23 cellular contexts compared by ENCODE assay signal in genomic region chr14:95234426-95234825, GRCh38.
DNase-seq lines count a peak whose midpoint lies in the region; ATAC-seq, FAIRE-seq and TF ChIP-seq lines count a peak whose summit lies in the region.
"Had no signal": no experiment of that assay in that cellular context is flagged by ENCODE, and none has a peak within 500 bp of the region (broad histone marks: within the 10 kb centered on the region; RNA-seq: fewer than 3 reads in every experiment).

No MANE protein-coding gene starts in this region.

- DNase-seq in body of pancreas (no peak), left ventricle myocardium inferior (no peak), transverse colon (peak; percentile 67), SKM-1 (lab: John Stamatoyannopoulos, UW; ENCODE audit: unreplicated experiment) (no peak), GM12891 (ENCODE audit: insufficient read length, low spot score) (no peak)
- no peak for DNase-seq in activated T-cell treated with anti-CD3 and anti-CD28 coated beads, Interleukin-2, amount 50 U/mL, for 24 hours
- DNase-seq: activated CD4-positive, alpha-beta T cell treated with anti-CD3 and anti-CD28 coated beads for 36 hours; amniotic stem cell; Caco-2; effector memory CD8-positive, alpha-beta T cell; GOT3; hippocampal formation; Kasumi-1; NCI-H1105; NCI-H2107; NCI-H510A treated with DMSO at 0.1 percent for 48 hours; SW 1271 had no signal

- no peaks in the 10 kb centered on the region for H3K4me1 Mint-ChIP-seq in activated T-cell treated with anti-CD3 and anti-CD28 coated beads, Interleukin-2, amount 50 U/mL, for 24 hours (ENCODE audit: low read depth)
- H3K4me1 Mint-ChIP-seq: activated CD4-positive, alpha-beta T cell treated with anti-CD3 and anti-CD28 coated beads for 36 hours; stimulated activated effector memory CD8-positive, alpha-beta T cell treated with anti-CD3 and anti-CD28 coated beads, Interleukin-12 subunit alpha, Interleukin-12 subunit beta, amount 100 ng/mL, for 72 hours had no signal

- no peak for TF ChIP-seq EP300 in transverse colon (IDR thresholded peaks at IDR 0.05; ENCODE audit: low read depth)

- peak overlapping the region in 1 of 2 donors; percentile 31 for H3K9ac ChIP-seq in mucosa of rectum (ENCODE audit: low read depth in 1 of 2, low read length in 2 of 2)

- 64 to 69% methylated on average over 8 of the region's 8 CpGs for WGBS in body of pancreas, 2 donors
- WGBS in transverse colon (ENCODE audit: low coverage in 1 of 2), 2 donors: 45 to 60% methylated on average over 1 to 8 of the region's 8 CpGs

- intact Hi-C loops in body of pancreas (cut with DNase I) (no loop called here), left ventricle myocardium inferior (cut with micrococcal nuclease) (no loop called here), transverse colon (cut with DNase I; ENCODE audit: low total_unique reads) (no loop called here)

- no peak overlapping the region for H3K4me3 Mint-ChIP-seq in activated T-cell treated with anti-CD3 and anti-CD28 coated beads, Interleukin-2, amount 50 U/mL, for 24 hours
- H3K4me3 Mint-ChIP-seq: activated CD4-positive, alpha-beta T cell treated with anti-CD3 and anti-CD28 coated beads for 36 hours; effector memory CD8-positive, alpha-beta T cell; stimulated activated effector memory CD8-positive, alpha-beta T cell treated with anti-CD3 and anti-CD28 coated beads, Interleukin-12 subunit alpha, Interleukin-12 subunit beta, amount 100 ng/mL, for 72 hours had no signal

- no peaks in the 10 kb centered on the region for H3K36me3 ChIP-seq in body of pancreas (replicated peaks in 1 of 2; ENCODE audit: insufficient read depth in 1 of 2, low read depth in 2 of 2)
- peaks cover 4% of the 10 kb centered on the region for H3K36me3 ChIP-seq in left ventricle myocardium inferior
- H3K36me3 ChIP-seq in mucosa of rectum (ENCODE audit: control insufficient read depth in 2 of 2, insufficient read depth in 2 of 2, low read length in 2 of 2): no peaks in the 10 kb centered on the region
- no peaks in the 10 kb centered on the region for H3K36me3 ChIP-seq in transverse colon
- H3K36me3 ChIP-seq: tibial nerve had no signal

- in situ Hi-C loops in transverse colon (cut with MboI; ENCODE audit: low pct_ligation_motif_present in 1 of 4, low pct_unique_long_range_greater_than_20kb in 1 of 4, low sequenced_read_pairs in 3 of 4): no loop called here

- peaks cover 88% of the 10 kb centered on the region for H3K4me1 ChIP-seq in body of pancreas
- H3K4me1 ChIP-seq in left ventricle myocardium inferior: peaks cover 62% of the 10 kb centered on the region
- H3K4me1 ChIP-seq in mucosa of rectum (ENCODE audit: control insufficient read depth in 2 of 2, insufficient read depth in 2 of 2, low read length in 2 of 2): peaks cover 56 to 71% of the 10 kb centered on the region in 2 donors
- H3K4me1 ChIP-seq in transverse colon: peaks cover 18 to 63% (median 45%) of the 10 kb centered on the region in 4 donors
- H3K4me1 ChIP-seq: Caco-2 had no signal

- ATAC-seq in body of pancreas (no peak), GM21390 (IDR thresholded peaks at IDR 0.05; ENCODE audit: unreplicated experiment) (no peak)
- ATAC-seq: activated CD4-positive, alpha-beta T cell treated with anti-CD3 and anti-CD28 coated beads for 36 hours; effector memory CD8-positive, alpha-beta T cell; stimulated activated effector memory CD8-positive, alpha-beta T cell treated with anti-CD3 and anti-CD28 coated beads, Interleukin-12 subunit alpha, Interleukin-12 subunit beta, amount 100 ng/mL, for 72 hours had no signal

- peak overlapping the region; percentile 63 to 84 (median 82) for H3K27ac ChIP-seq in body of pancreas
- peak overlapping the region; percentile 77 for H3K27ac ChIP-seq in left ventricle myocardium inferior (replicated peaks)
- H3K27ac ChIP-seq in mucosa of rectum (ENCODE audit: low read depth in 2 of 2, low read length in 2 of 2): peak overlapping the region; percentile 78 to 81
- H3K27ac ChIP-seq in transverse colon: peak overlapping the region; percentile 54 to 81 (median 74)

- no peaks in the 10 kb centered on the region for H3K36me3 Mint-ChIP-seq in activated T-cell treated with anti-CD3 and anti-CD28 coated beads, Interleukin-2, amount 50 U/mL, for 24 hours (ENCODE audit: low read depth)
- H3K36me3 Mint-ChIP-seq: stimulated activated effector memory CD8-positive, alpha-beta T cell treated with anti-CD3 and anti-CD28 coated beads, Interleukin-12 subunit alpha, Interleukin-12 subunit beta, amount 100 ng/mL, for 72 hours had no signal

- H3K27me3 ChIP-seq in body of pancreas (no peaks in the 10 kb centered on the region), left ventricle myocardium inferior (ENCODE audit: low read depth) (no peaks in the 10 kb centered on the region), mucosa of rectum (ENCODE audit: control insufficient read depth in 2 of 2, insufficient read depth in 2 of 2, low read length in 2 of 2) (peaks cover 0 to 2% of the 10 kb centered on the region in 2 donors), transverse colon (no peaks in the 10 kb centered on the region)
- H3K27me3 ChIP-seq: tibial nerve had no signal

- H3K27me3 Mint-ChIP-seq in activated T-cell treated with anti-CD3 and anti-CD28 coated beads, Interleukin-2, amount 50 U/mL, for 24 hours: peaks cover 2% of the 10 kb centered on the region

- FAIRE-seq in GM12891 (lab: Jason Lieb, UNC): no peak
- FAIRE-seq: keratinocyte, TTC549 had no signal

- no peak for TF ChIP-seq POLR2A in body of pancreas (IDR thresholded peaks at IDR 0.05)
- TF ChIP-seq POLR2A in transverse colon (IDR thresholded peaks at IDR 0.05): no peak
- TF ChIP-seq POLR2A in GM12891 (IDR thresholded peaks at IDR 0.05; ENCODE audit: low read depth, low read length): no peak

- H3K9me3 ChIP-seq in body of pancreas (no peaks in the 10 kb centered on the region), left ventricle myocardium inferior (replicated peaks) (no peaks in the 10 kb centered on the region), mucosa of rectum (ENCODE audit: control insufficient read depth in 2 of 2, low read length in 2 of 2) (no peaks in the 10 kb centered on the region), transverse colon (no peaks in the 10 kb centered on the region)
- H3K9me3 ChIP-seq: Caco-2, tibial nerve had no signal

- H3K4me3 ChIP-seq in body of pancreas (no peak overlapping the region), left ventricle myocardium inferior (no peak overlapping the region), mucosa of rectum (ENCODE audit: low read length in 2 of 2) (no peak overlapping the region), transverse colon (no peak overlapping the region)
- H3K4me3 ChIP-seq: tibial nerve had no signal

- no peaks in the 10 kb centered on the region for H3K9me3 Mint-ChIP-seq in activated T-cell treated with anti-CD3 and anti-CD28 coated beads, Interleukin-2, amount 50 U/mL, for 24 hours
- H3K9me3 Mint-ChIP-seq: effector memory CD8-positive, alpha-beta T cell; stimulated activated effector memory CD8-positive, alpha-beta T cell treated with anti-CD3 and anti-CD28 coated beads, Interleukin-12 subunit alpha, Interleukin-12 subunit beta, amount 100 ng/mL, for 72 hours had no signal

- TF ChIP-seq CTCF in body of pancreas (IDR thresholded peaks at IDR 0.05) (no peak), left ventricle myocardium inferior (IDR thresholded peaks at IDR 0.05; ENCODE audit: borderline replicate concordance) (no peak), transverse colon (IDR thresholded peaks at IDR 0.05) (no peak)

- H3K27ac Mint-ChIP-seq in activated T-cell treated with anti-CD3 and anti-CD28 coated beads, Interleukin-2, amount 50 U/mL, for 24 hours: no peak overlapping the region
- H3K27ac Mint-ChIP-seq: activated CD4-positive, alpha-beta T cell treated with anti-CD3 and anti-CD28 coated beads for 36 hours; effector memory CD8-positive, alpha-beta T cell; stimulated activated effector memory CD8-positive, alpha-beta T cell treated with anti-CD3 and anti-CD28 coated beads, Interleukin-12 subunit alpha, Interleukin-12 subunit beta, amount 100 ng/mL, for 72 hours had no signal

TF ChIP-seq in GM12891, 5 proteins besides CTCF, POLR2A, EP300 and RAD21:
- TF ChIP-seq TAF1 (IDR thresholded peaks at IDR 0.05; ENCODE audit: low read depth, low read length) (no peak), POLR2AphosphoS5 (IDR thresholded peaks at IDR 0.05; ENCODE audit: low read depth, low read length) (no peak), POU2F2 (IDR thresholded peaks at IDR 0.05; ENCODE audit: low read depth, low read length) (no peak), SPI1 (IDR thresholded peaks at IDR 0.05; ENCODE audit: low read depth, low read length) (no peak), PAX5 (IDR thresholded peaks at IDR 0.05; ENCODE audit: insufficient read depth, low read length, severe bottlenecking) (no peak)
